Comparison of ENCODE assay signal across 9 cellular contexts in genomic region chr2:219542931-219543595, GRCh38. TPM values are rescaled to one million over a fixed set of nuclear protein-coding genes. Genes with fewer than 3 reads are reported as not detected.
A peak's percentile ranks its signal among the peaks of the same experiment; 100 is the strongest.
DNase-seq lines count a peak whose midpoint lies in the region; ATAC-seq and TF ChIP-seq lines count a peak whose summit lies in the region.
"Had no signal": no experiment of that assay in that cellular context is flagged by ENCODE, and none has a peak within 500 bp of the region (broad histone marks: within the 10 kb centered on the region; RNA-seq: fewer than 3 reads in every experiment).

No MANE protein-coding gene starts in this region.

- peaks cover 8% of the 10 kb centered on the region for H3K79me2 ChIP-seq in trophoblast cell (ENCODE audit: control insufficient read depth, insufficient read depth, low read length, poor library complexity)

- ATAC-seq in GM19468 (IDR thresholded peaks at IDR 0.05; ENCODE audit: extremely low read depth, unreplicated experiment): peak; percentile 11
- peak; percentile 34 for ATAC-seq in HG03520 (IDR thresholded peaks at IDR 0.05; ENCODE audit: unreplicated experiment)
- ATAC-seq in activated B cell treated with CpG ODN at 0.5 μM for 24 hours (ENCODE audit: low read depth): peak; percentile 35

- no peaks in the 10 kb centered on the region for H3K9me3 Mint-ChIP-seq in activated B cell treated with CpG ODN at 0.5 μM for 24 hours

- peaks cover 39% of the 10 kb centered on the region for H3K27me3 Mint-ChIP-seq in activated B cell treated with CpG ODN at 0.5 μM for 24 hours

- intact Hi-C loops in activated B cell treated with CpG ODN at 0.5 μM for 24 hours (cut with micrococcal nuclease): loop anchor here (1.0 to 5.0 kb wide), 8 partner anchors 9 to 831 kb away; partner anchors contain the start of genes DNAJB2, GMPPA, STK11IP and TTLL4

- DNase-seq in GM06990 (ENCODE audit: extremely low read depth, insufficient read length) (no peak), activated B cell treated with CpG ODN at 0.5 μM for 24 hours (no peak), glomerular visceral epithelial cell (ENCODE audit: extremely low spot score) (peak; percentile 65), trophoblast cell (peak; percentile 69 to 74), midbrain (lab: John Stamatoyannopoulos, UW) (no peak)
- DNase-seq in stimulated activated CD4-positive, alpha-beta T cell treated with anti-CD3 and anti-CD28 coated beads, Interleukin-2, amount 100 ng/mL, for 24 hours: no peak

- peak overlapping the region; percentile 93 for H3K4me2 ChIP-seq in trophoblast cell (ENCODE audit: low read length)

- no peaks in the 10 kb centered on the region for H3K27me3 ChIP-seq in GM06990 (replicated peaks; ENCODE audit: control insufficient read depth, insufficient read depth, low read length)
- no peaks in the 10 kb centered on the region for H3K27me3 ChIP-seq in trophoblast cell (ENCODE audit: insufficient read depth, low read length)

- H2AK5ac ChIP-seq in trophoblast cell (ENCODE audit: low read length): no peak overlapping the region

- H3K27ac Mint-ChIP-seq in activated B cell treated with CpG ODN at 0.5 μM for 24 hours: no peak overlapping the region

- CTCF ChIA-PET in activated B cell treated with CpG ODN at 0.5 μM for 24 hours (lab: Charles Lee): interaction anchor here (0.7 to 3.9 kb wide), 5 partner anchors 13 to 99 kb away, joined by 3 to 23 read pairs (median 4); no protein-coding TSS in a partner anchor

- H3K9me3 ChIP-seq in trophoblast cell (ENCODE audit: insufficient read depth, low read depth, low read length): no peaks in the 10 kb centered on the region

- H4K91ac ChIP-seq in trophoblast cell (ENCODE audit: low read depth, low read length): peak overlapping the region; percentile 84

- TF ChIP-seq CTCF in GM06990 (IDR thresholded peaks at IDR 0.05; ENCODE audit: insufficient read depth, low read length, poor library complexity, severe bottlenecking): no peak
- no peak for TF ChIP-seq CTCF in activated B cell treated with CpG ODN at 0.5 μM for 24 hours (IDR thresholded peaks at IDR 0.05)

- H3K23ac ChIP-seq in trophoblast cell (ENCODE audit: low read length): no peak overlapping the region

- H3K4me1 ChIP-seq in trophoblast cell (ENCODE audit: control insufficient read depth in 1 of 2, insufficient read depth in 2 of 2, low read length in 2 of 2): peaks cover 5 to 17% of the 10 kb centered on the region in 2 experiments

- peak overlapping the region; percentile 88 for H3K14ac ChIP-seq in trophoblast cell (ENCODE audit: low read length)

- peaks cover 22% of the 10 kb centered on the region for H3K4me1 Mint-ChIP-seq in activated B cell treated with CpG ODN at 0.5 μM for 24 hours

- H3K27ac ChIP-seq in trophoblast cell (ENCODE audit: low read depth, low read length): peak overlapping the region; percentile 85

- H3K4me3 ChIP-seq in GM06990 (replicated peaks; ENCODE audit: low read depth, low read length) (peak overlapping the region; percentile 81), trophoblast cell (ENCODE audit: low read depth, low read length) (peak overlapping the region; percentile 92)

- peak overlapping the region; percentile 82 for H4K8ac ChIP-seq in trophoblast cell (ENCODE audit: low read depth, low read length)

- H3K36me3 ChIP-seq in GM06990 (ENCODE audit: control insufficient read depth, insufficient read depth, low read length) (peaks cover 25% of the 10 kb centered on the region), trophoblast cell (ENCODE audit: control insufficient read depth in 1 of 2, insufficient read depth in 2 of 2, low read length in 2 of 2) (peaks cover 31 to 33% of the 10 kb centered on the region in 2 experiments)

- H3K18ac ChIP-seq in trophoblast cell (ENCODE audit: low read length): peak overlapping the region; percentile 81

- peak overlapping the region; percentile 88 for H3K9ac ChIP-seq in trophoblast cell (ENCODE audit: low read length)

- H3K36me3 Mint-ChIP-seq in activated B cell treated with CpG ODN at 0.5 μM for 24 hours (ENCODE audit: low read depth): no peaks in the 10 kb centered on the region

- H3K4me3 Mint-ChIP-seq in activated B cell treated with CpG ODN at 0.5 μM for 24 hours: peak overlapping the region; percentile 78

- peak overlapping the region; percentile 29 for H2BK120ac ChIP-seq in trophoblast cell (ENCODE audit: insufficient read depth, low read length, poor library complexity)

- POLR2A ChIA-PET in activated B cell treated with CpG ODN at 0.5 μM for 24 hours (lab: Charles Lee): interaction anchor here (0.6 to 2.1 kb wide), 5 partner anchors 9 to 155 kb away, joined by 5 to 14 read pairs (median 8); partner anchors contain the start of genes DNPEP, GMPPA and STK11IP

- peak overlapping the region; percentile 82 for H2BK5ac ChIP-seq in trophoblast cell (ENCODE audit: low read depth, low read length, poor library complexity)

- H4K12ac ChIP-seq in trophoblast cell (ENCODE audit: low read depth, low read length): peak overlapping the region; percentile 71

- peaks cover 7% of the 10 kb centered on the region for H3K79me1 ChIP-seq in trophoblast cell (ENCODE audit: low read length)

- WGBS in trophoblast cell (ENCODE audit: extremely low coverage, insufficient coverage, insufficient read length): no CpG with 5 or more reads among the region's 66 CpGs

- peak overlapping the region; percentile 41 for H2BK12ac ChIP-seq in trophoblast cell (ENCODE audit: low read length)

- H2AFZ ChIP-seq in trophoblast cell (ENCODE audit: insufficient read depth, low read length, poor library complexity): peak overlapping the region; percentile 59

- peak overlapping the region; percentile 53 for H3K4ac ChIP-seq in trophoblast cell (ENCODE audit: low read depth, low read length)

RNA-seq across cellular contexts. Expression of gene CHPF, which starts 0.5 kb away (rescaled TPM):
- total RNA-seq in activated B cell treated with CpG ODN at 0.5 μM for 24 hours: 4.1 and 4.7 TPM in 2 replicates
- polyA plus RNA-seq in trophoblast cell (2013): 150 and 167 TPM in 2 replicates

RNA-seq across cellular contexts. Expression of gene TMEM198, which starts 0.8 kb away (rescaled TPM):
- total RNA-seq in activated B cell treated with CpG ODN at 0.5 μM for 24 hours: 0.86 and 1.2 TPM in 2 replicates
- 5.0 and 5.5 TPM in 2 replicates for polyA plus RNA-seq in trophoblast cell (2013)

RNA-seq across cellular contexts. Expression of gene OBSL1, which starts 28.3 kb away (rescaled TPM):
- not detected in 2 replicates for total RNA-seq in activated B cell treated with CpG ODN at 0.5 μM for 24 hours
- 155 and 158 TPM in 2 replicates for polyA plus RNA-seq in trophoblast cell (2013)

RNA-seq across cellular contexts. Expression of gene ASIC4, which starts 28.8 kb away (rescaled TPM):
- 0.15 TPM in 1 of 2 replicates, not detected in the other for total RNA-seq in activated B cell treated with CpG ODN at 0.5 μM for 24 hours
- 0.22 and 0.23 TPM in 2 replicates for polyA plus RNA-seq in trophoblast cell (2013)
- total RNA-seq: glomerular endothelial cell had no signal

RNA-seq across cellular contexts. Expression of gene INHA, which starts 29.0 kb away (rescaled TPM):
- not detected in 2 replicates for total RNA-seq in activated B cell treated with CpG ODN at 0.5 μM for 24 hours
- 24.7 and 27.9 TPM in 2 replicates for polyA plus RNA-seq in trophoblast cell (2013)
- total RNA-seq: glomerular endothelial cell had no signal

Comparison
In these comparisons a context has a peak if more than half of its experiments do, and no peak if none do; other contexts are left out.
1. DNase-seq: peak in glomerular visceral epithelial cell (single experiment) and trophoblast cell (2 of 2); none in GM06990 (single experiment), activated B cell treated with CpG ODN at 0.5 μM for 24 hours (single experiment), stimulated activated CD4-positive, alpha-beta T cell treated with anti-CD3 and anti-CD28 coated beads, Interleukin-2, amount 100 ng/mL, for 24 hours (0 of 2) and midbrain (single experiment).
2. Peak in every context shown above with its lines, with median percentiles within 50 percentile points of each other: ATAC-seq.